18 cellular contexts compared by ENCODE assay signal in the genomic region with DNA sequence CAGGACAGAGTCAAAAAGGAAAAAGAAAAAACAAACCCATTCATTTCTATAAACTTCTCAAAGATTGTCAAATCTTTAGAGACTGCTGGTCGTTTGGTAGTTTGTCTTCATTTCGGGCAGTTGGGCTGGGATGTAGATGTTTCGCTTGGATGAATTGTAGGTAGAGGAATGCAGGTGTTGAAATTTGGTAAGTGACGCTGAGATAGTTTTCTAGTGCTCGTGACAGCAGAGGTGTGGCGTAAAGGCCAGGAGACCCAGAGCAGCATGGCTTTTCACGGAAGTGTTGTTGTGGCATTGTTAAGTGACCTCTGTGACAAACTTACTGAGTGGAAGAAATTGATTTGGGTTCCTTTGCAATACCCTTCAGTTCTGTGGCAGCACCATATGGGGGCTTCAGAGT.
DNase-seq lines count a peak whose midpoint lies in the region; ATAC-seq and TF ChIP-seq lines count a peak whose summit lies in the region.
"Had no signal": no experiment of that assay in that cellular context is flagged by ENCODE, and none has a peak within 500 bp of the region (broad histone marks: within the 10 kb centered on the region; RNA-seq: fewer than 3 reads in every experiment).

No MANE protein-coding gene starts in this region.

- H3K27ac Mint-ChIP-seq in CD4-positive, CD25-positive, alpha-beta regulatory T cell = peak overlapping the region in 2 of 3 donors; percentile 43 to 70
- no peak overlapping the region for H3K27ac Mint-ChIP-seq in GM23338
- H3K27ac Mint-ChIP-seq: CD8-positive, alpha-beta T cell; HFFc6 had no signal

- no peak overlapping the region for H4K12ac ChIP-seq in trophoblast cell (ENCODE audit: low read depth, low read length)

- H2BK15ac ChIP-seq in mesendoderm (replicated peaks; ENCODE audit: low read depth) = no peak overlapping the region

- H3K79me1 ChIP-seq in mesendoderm (ENCODE audit: low read length) = no peaks in the 10 kb centered on the region
- no peaks in the 10 kb centered on the region for H3K79me1 ChIP-seq in trophoblast cell (ENCODE audit: low read length)

- H3K36me3 ChIP-seq in CD4-positive, CD25-positive, alpha-beta regulatory T cell (ENCODE audit: control insufficient read depth, insufficient read depth, low read length) = peaks cover 65% of the 10 kb centered on the region
- H3K36me3 ChIP-seq in GM23338 (ENCODE audit: insufficient read depth) = no peaks in the 10 kb centered on the region
- H3K36me3 ChIP-seq in mesendoderm (ENCODE audit: control insufficient read depth, insufficient read depth, low read length) = no peaks in the 10 kb centered on the region
- peaks cover 6 to 13% of the 10 kb centered on the region in 2 experiments for H3K36me3 ChIP-seq in trophoblast cell (ENCODE audit: control insufficient read depth in 1 of 2, insufficient read depth in 2 of 2, low read length in 2 of 2)

- no peak overlapping the region for H4K5ac ChIP-seq in mesendoderm (ENCODE audit: low read length)

- intact Hi-C loops in head of caudate nucleus (cut with DNase I) = no loop called here

- H2BK120ac ChIP-seq in mesendoderm (ENCODE audit: low read depth, low read length) (no peak overlapping the region), trophoblast cell (ENCODE audit: insufficient read depth, low read length, poor library complexity) (no peak overlapping the region)

- H2AK5ac ChIP-seq in mesendoderm (ENCODE audit: low read length) = no peak overlapping the region
- no peak overlapping the region for H2AK5ac ChIP-seq in trophoblast cell (ENCODE audit: low read length)

- no peaks in the 10 kb centered on the region for H3K4me1 Mint-ChIP-seq in CD4-positive, CD25-positive, alpha-beta regulatory T cell
- H3K4me1 Mint-ChIP-seq in GM23338 = no peaks in the 10 kb centered on the region

- peaks cover 48% of the 10 kb centered on the region for H3K36me3 Mint-ChIP-seq in CD4-positive, CD25-positive, alpha-beta regulatory T cell
- peaks cover 40% of the 10 kb centered on the region for H3K36me3 Mint-ChIP-seq in GM23338 (ENCODE audit: low read depth)

- H2AFZ ChIP-seq in GM23338 (no peak overlapping the region), trophoblast cell (ENCODE audit: insufficient read depth, low read length, poor library complexity) (no peak overlapping the region)

- H4K91ac ChIP-seq in trophoblast cell (ENCODE audit: low read depth, low read length) = no peak overlapping the region

- no peaks in the 10 kb centered on the region for H3K27me3 ChIP-seq in CD4-positive, CD25-positive, alpha-beta regulatory T cell (ENCODE audit: control insufficient read depth, insufficient read depth, low read length)
- no peaks in the 10 kb centered on the region for H3K27me3 ChIP-seq in GM23338 (ENCODE audit: insufficient read depth)
- H3K27me3 ChIP-seq in mesendoderm (ENCODE audit: insufficient read depth, low read length, poor library complexity) = no peaks in the 10 kb centered on the region
- H3K27me3 ChIP-seq in trophoblast cell (ENCODE audit: insufficient read depth, low read length) = no peaks in the 10 kb centered on the region

- H3K4ac ChIP-seq in mesendoderm (ENCODE audit: low read depth, low read length) (no peak overlapping the region), trophoblast cell (ENCODE audit: low read depth, low read length) (no peak overlapping the region)

- H3K79me2 ChIP-seq in GM23338 (replicated peaks; ENCODE audit: insufficient read depth) = no peaks in the 10 kb centered on the region
- no peaks in the 10 kb centered on the region for H3K79me2 ChIP-seq in mesendoderm (ENCODE audit: control insufficient read depth, insufficient read depth, low read length)
- H3K79me2 ChIP-seq in trophoblast cell (ENCODE audit: control insufficient read depth, insufficient read depth, low read length, poor library complexity) = no peaks in the 10 kb centered on the region

- no peak overlapping the region for H4K8ac ChIP-seq in mesendoderm (ENCODE audit: low read depth, low read length)
- H4K8ac ChIP-seq in trophoblast cell (ENCODE audit: low read depth, low read length) = no peak overlapping the region

- no peak overlapping the region for H3K18ac ChIP-seq in mesendoderm (ENCODE audit: low read length)
- no peak overlapping the region for H3K18ac ChIP-seq in trophoblast cell (ENCODE audit: low read length)

- H3F3A ChIP-seq in GM23338 (replicated peaks; ENCODE audit: low read depth) = no peaks in the 10 kb centered on the region

- no peak for ATAC-seq in CD4-positive, CD25-positive, alpha-beta regulatory T cell (ENCODE audit: low read depth in 2 of 2)
- ATAC-seq in GM23338 (no peak), HG02623 (IDR thresholded peaks at IDR 0.05; ENCODE audit: unreplicated experiment) (no peak)
- ATAC-seq: CD8-positive, alpha-beta T cell; GM12878 had no signal

- H3K9ac ChIP-seq in mesendoderm (ENCODE audit: low read length) (no peak overlapping the region), trophoblast cell (ENCODE audit: low read length) (no peak overlapping the region)

- no peak overlapping the region for H3K27ac ChIP-seq in CD4-positive, CD25-positive, alpha-beta regulatory T cell (ENCODE audit: insufficient read depth, low read length, poor library complexity, severe bottlenecking)
- H3K27ac ChIP-seq in GM23338 (ENCODE audit: low read depth) (peak overlapping the region; percentile 59; the same call in 1 of the 2 replicates), mesendoderm (ENCODE audit: low read depth, low read length) (no peak overlapping the region), trophoblast cell (ENCODE audit: low read depth, low read length) (no peak overlapping the region)

- no CpG with 5 or more reads among the region's 7 CpGs for WGBS in mesendoderm (ENCODE audit: extremely low coverage, insufficient coverage, low lambda C conversion rate)
- no CpG with 5 or more reads among the region's 7 CpGs for WGBS in trophoblast cell (ENCODE audit: extremely low coverage, insufficient coverage, insufficient read length)

- no peaks in the 10 kb centered on the region for H3K9me2 ChIP-seq in GM23338 (ENCODE audit: insufficient read depth)

- H3K4me3 ChIP-seq in CD4-positive, CD25-positive, alpha-beta regulatory T cell (ENCODE audit: low read depth, low read length) = no peak overlapping the region
- no peak overlapping the region for H3K4me3 ChIP-seq in GM23338
- H3K4me3 ChIP-seq in mesendoderm (ENCODE audit: low read length) = no peak overlapping the region
- no peak overlapping the region for H3K4me3 ChIP-seq in trophoblast cell (ENCODE audit: low read depth, low read length)
- H3K4me3 ChIP-seq: GM12878, HAP-1 had no signal

- H3K27me3 Mint-ChIP-seq in CD4-positive, CD25-positive, alpha-beta regulatory T cell = no peaks in the 10 kb centered on the region
- H3K27me3 Mint-ChIP-seq in GM23338 (ENCODE audit: insufficient read depth, low read depth, poor library complexity) = peaks cover 2% of the 10 kb centered on the region

- H4K20me1 ChIP-seq in GM23338 (replicated peaks; ENCODE audit: insufficient read depth) = peaks cover 3% of the 10 kb centered on the region; the same call in 1 of the 2 replicates

- H3K4me3 Mint-ChIP-seq in CD4-positive, CD25-positive, alpha-beta regulatory T cell = no peak overlapping the region
- H3K4me3 Mint-ChIP-seq in GM23338 = no peak overlapping the region
- H3K4me3 Mint-ChIP-seq: CD8-positive, alpha-beta T cell; HFFc6 had no signal

- no peaks in the 10 kb centered on the region for H3K4me1 ChIP-seq in CD4-positive, CD25-positive, alpha-beta regulatory T cell (ENCODE audit: control insufficient read depth, insufficient read depth, low read length, poor library complexity, severe bottlenecking)
- H3K4me1 ChIP-seq in GM23338 (ENCODE audit: insufficient read depth) (no peaks in the 10 kb centered on the region), mesendoderm (ENCODE audit: control insufficient read depth, low read depth, low read length) (no peaks in the 10 kb centered on the region), trophoblast cell (ENCODE audit: control insufficient read depth in 1 of 2, insufficient read depth in 2 of 2, low read length in 2 of 2) (no peaks in the 10 kb centered on the region)
- H3K4me1 ChIP-seq: Caco-2, HAP-1 had no signal

- H2BK5ac ChIP-seq in mesendoderm (ENCODE audit: low read length) (no peak overlapping the region), trophoblast cell (ENCODE audit: low read depth, low read length, poor library complexity) (no peak overlapping the region)

- no peak overlapping the region for H3K14ac ChIP-seq in trophoblast cell (ENCODE audit: low read length)

- no peak for TF ChIP-seq CTCF in GM23338 (conservative IDR thresholded peaks at IDR 0.05; ENCODE audit: low read depth in 2 of 2)

- H3K23ac ChIP-seq in mesendoderm (ENCODE audit: low read length) (peak overlapping the region; percentile 1), trophoblast cell (ENCODE audit: low read length) (no peak overlapping the region)

- DNase-seq in CD4-positive, CD25-positive, alpha-beta regulatory T cell = no peak
- DNase-seq in GM23338 (ENCODE audit: low spot score) = no peak
- no peak for DNase-seq in mesendoderm
- DNase-seq in trophoblast cell = peak; percentile 72 to 89
- DNase-seq in head of caudate nucleus = no peak
- no peak for DNase-seq in NCI-H146 (lab: John Stamatoyannopoulos, UW)
- no peak for DNase-seq in UCSD-AML1 (lab: John Stamatoyannopoulos, UW; ENCODE audit: unreplicated experiment)
- DNase-seq: C1 segment of cervical spinal cord; Caco-2; CD8-positive, alpha-beta T cell; DMS79; EL; GDM1; GOT3; HFFc6 had no signal

- no peak overlapping the region for H3K4me2 ChIP-seq in GM23338
- no peak overlapping the region for H3K4me2 ChIP-seq in mesendoderm (ENCODE audit: low read length)
- no peak overlapping the region for H3K4me2 ChIP-seq in trophoblast cell (ENCODE audit: low read length)

- H2BK12ac ChIP-seq in trophoblast cell (ENCODE audit: low read length) = no peak overlapping the region

- H3K56ac ChIP-seq in mesendoderm (ENCODE audit: low read length) = no peak overlapping the region

- no peaks in the 10 kb centered on the region for H3K9me3 ChIP-seq in CD4-positive, CD25-positive, alpha-beta regulatory T cell (ENCODE audit: control insufficient read depth in 2 of 2, low read length in 2 of 2)
- no peaks in the 10 kb centered on the region for H3K9me3 ChIP-seq in trophoblast cell (ENCODE audit: insufficient read depth, low read depth, low read length)
- H3K9me3 ChIP-seq: Caco-2 had no signal

- no peaks in the 10 kb centered on the region for H3K9me3 Mint-ChIP-seq in CD4-positive, CD25-positive, alpha-beta regulatory T cell
- peaks cover 6% of the 10 kb centered on the region; the same call in 2 of the 3 replicates for H3K9me3 Mint-ChIP-seq in GM23338

TF ChIP-seq in GM23338, 12 proteins besides CTCF, POLR2A, EP300 and RAD21 (continues in another document):
- TF ChIP-seq STAT1 (IDR thresholded peaks at IDR 0.05; ENCODE audit: unreplicated experiment) = no peak

Comparison
In these comparisons a context has a peak if more than half of its experiments do, and no peak if none do; other contexts are left out.
1. DNase-seq: peak in trophoblast cell (2 of 2); none in CD4-positive, CD25-positive, alpha-beta regulatory T cell (0 of 3), GM23338 (single experiment), mesendoderm (single experiment), head of caudate nucleus (0 of 42), NCI-H146 (single experiment) and UCSD-AML1 (single experiment).